Comparison of ENCODE assay signal across 8 cellular contexts in the genomic region with DNA sequence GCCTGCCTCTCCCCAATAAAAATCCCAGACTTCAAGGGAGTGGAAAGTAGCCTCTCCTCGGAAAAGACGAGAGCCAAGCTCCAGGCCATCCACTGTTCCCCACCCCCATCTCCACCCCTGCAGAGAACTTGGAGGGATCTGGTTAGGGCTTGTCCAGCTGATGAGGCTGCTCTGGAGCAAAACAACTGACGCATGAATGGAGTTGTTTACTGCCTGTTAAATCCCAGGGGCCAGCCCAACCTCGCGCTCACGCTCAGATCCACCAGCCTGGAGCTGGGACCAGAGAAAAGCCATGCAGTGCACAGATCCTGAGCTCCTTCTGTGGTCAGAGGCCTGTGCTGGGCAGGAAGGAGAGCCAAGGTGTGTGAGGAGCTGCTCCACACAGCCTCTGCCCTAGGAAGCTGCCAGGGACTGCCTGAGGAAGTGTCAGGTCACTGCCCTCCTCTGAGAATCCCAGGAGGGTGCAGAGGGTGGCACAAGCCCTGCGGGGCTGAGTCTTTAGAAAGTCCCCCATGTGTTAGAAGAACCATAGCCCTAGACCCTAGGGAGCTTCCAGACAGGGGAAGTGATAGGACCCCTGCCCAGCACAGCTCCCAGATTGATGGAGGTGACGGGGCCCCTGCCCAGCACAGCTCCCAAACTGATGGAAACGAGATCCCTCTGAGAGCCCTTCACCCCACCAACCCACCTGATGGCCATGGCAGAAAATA.
DNase-seq lines count a peak whose midpoint lies in the region; ATAC-seq, FAIRE-seq and TF ChIP-seq lines count a peak whose summit lies in the region.

No MANE protein-coding gene starts in this region.

- FAIRE-seq in K562 (lab: Jason Lieb, UNC), result no peak

- H3K4me1 ChIP-seq in K562 (replicated peaks in 1 of 2; ENCODE audit: control insufficient read depth in 2 of 2, insufficient read depth in 2 of 2, low read length in 2 of 2) (peaks cover 6 to 10% of the 10 kb centered on the region in 2 experiments), skeletal muscle satellite cell (ENCODE audit: control insufficient read depth, insufficient read depth, low read length) (peaks cover 70% of the 10 kb centered on the region)

- H4K20me1 ChIP-seq in K562 (replicated peaks; ENCODE audit: control insufficient read depth, insufficient read depth, low read length), result no peaks in the 10 kb centered on the region; the same call in 1 of the 2 replicates

- TF ChIP-seq RAD21 in K562 (CRISPR knock-in tag; conservative IDR thresholded peaks at IDR 0.05 in 1 of 2, IDR thresholded peaks at IDR 0.05 in 1 of 2), result no peak

- intact Hi-C loops in K562 (cut with micrococcal nuclease), result loop anchor here (10.0 kb wide), 1 partner anchor 255 kb away; no protein-coding TSS in a partner anchor

- no peak for TF ChIP-seq CTCF in K562 (IDR thresholded peaks at IDR 0.05 in 2 of 3, conservative IDR thresholded peaks at IDR 0.05 in 1 of 3; ENCODE audit: insufficient read depth in 2 of 3, low read depth in 1 of 3, low read length in 3 of 3)

- H3K27me3 ChIP-seq in K562 (ENCODE audit: control insufficient read depth in 2 of 2, insufficient read depth in 2 of 2, low read length in 2 of 2) (peaks cover 0 to 4% of the 10 kb centered on the region in 2 experiments; a peak in 2 of 5 replicates), skeletal muscle satellite cell (ENCODE audit: control insufficient read depth, insufficient read depth, low read length) (no peaks in the 10 kb centered on the region)

- TF ChIP-seq EP300 in K562 (IDR thresholded peaks at IDR 0.05; ENCODE audit: low read length), result no peak

- CTCF ChIA-PET in K562 (lab: Yijun Ruan, JAX; ENCODE audit: low intra/inter-chr PET ratio), result no interaction called here

- H3K4me2 ChIP-seq in K562 (ENCODE audit: insufficient read depth, low read length) (no peak overlapping the region), skeletal muscle satellite cell (ENCODE audit: low read length) (no peak overlapping the region)

- DNase-seq in H4 (ENCODE audit: low spot score) (peak; percentile 89), K562 (ENCODE audit: extremely low read depth in 1 of 4, low spot score in 3 of 4) (no peak), hippocampal formation (lab: John Stamatoyannopoulos, UW) (peak; percentile 79 to 93), erythroblast (lab: John Stamatoyannopoulos, UW) (no peak), LoVo (ENCODE audit: low spot score) (no peak)

- POLR2A ChIA-PET in K562 (lab: Yijun Ruan, JAX), result interaction anchor here (0.6 kb wide), 1 partner anchor 46 kb away, joined by 3 read pairs; no protein-coding TSS in a partner anchor

- H3K9me3 ChIP-seq in K562 (replicated peaks; ENCODE audit: control insufficient read depth, insufficient read depth, low read depth, low read length) (no peaks in the 10 kb centered on the region), skeletal muscle satellite cell (replicated peaks; ENCODE audit: low read length) (no peaks in the 10 kb centered on the region)

- TF ChIP-seq POLR2A in K562 (conservative IDR thresholded peaks at IDR 0.05) (no peak), erythroblast (IDR thresholded peaks at IDR 0.05; ENCODE audit: low read length) (no peak)

- no peaks in the 10 kb centered on the region for H3K79me2 ChIP-seq in K562 (ENCODE audit: control insufficient read depth, insufficient read depth, low read length)

- in situ Hi-C loops in K562 (cut with MboI), result no loop called here

- no peak overlapping the region for H3K27ac ChIP-seq in K562 (ENCODE audit: extremely low read depth, low read depth, low read length)

- no peak overlapping the region for H3K4me3 ChIP-seq in K562
- H3K4me3 ChIP-seq in skeletal muscle satellite cell (ENCODE audit: low read length), result peak overlapping the region; percentile 12

- H3K9ac ChIP-seq in K562 (ENCODE audit: insufficient read depth in 1 of 2, low read depth in 2 of 2, low read length in 2 of 2), result peak overlapping the region in 1 of 2 experiments; percentile 46; a peak in 1 of 4 replicates
- H3K9ac ChIP-seq in skeletal muscle satellite cell (ENCODE audit: low read depth, low read length), result peak overlapping the region; percentile 46

- H3K36me3 ChIP-seq in K562 (ENCODE audit: control insufficient read depth, insufficient read depth, low read length) (peaks cover 11% of the 10 kb centered on the region; the same call in 1 of the 3 replicates), skeletal muscle satellite cell (ENCODE audit: insufficient read depth, low read length) (peaks cover 74% of the 10 kb centered on the region)

- no TSS peak for BruUV-seq in K562 (replicated peaks; lab: Mats Ljungman, UMichigan)

- H2AFZ ChIP-seq in K562 (ENCODE audit: low read depth, low read length), result no peak overlapping the region

- 40% methylated on average over 9 of the region's 9 CpGs for WGBS in K562 (ENCODE audit: insufficient coverage, low coverage, missing lambda C conversion rate)

- ATAC-seq in K562 (no peak), HG02678 (IDR thresholded peaks at IDR 0.05; ENCODE audit: unreplicated experiment) (no peak), HG03521 (IDR thresholded peaks at IDR 0.05; ENCODE audit: unreplicated experiment) (no peak)

- no peaks in the 10 kb centered on the region for H3K9me1 ChIP-seq in K562 (ENCODE audit: control insufficient read depth, insufficient read depth, low read length)

TF ChIP-seq in K562, 482 proteins besides CTCF, POLR2A, EP300 and RAD21:
- no peak for TF ChIP-seq MBD2 (IDR thresholded peaks at IDR 0.05; ENCODE audit: borderline replicate concordance, low read depth)
- TF ChIP-seq ZFP30 (CRISPR knock-in tag; IDR thresholded peaks at IDR 0.05; ENCODE audit: borderline replicate concordance), result no peak
- TF ChIP-seq, protein P1, sequence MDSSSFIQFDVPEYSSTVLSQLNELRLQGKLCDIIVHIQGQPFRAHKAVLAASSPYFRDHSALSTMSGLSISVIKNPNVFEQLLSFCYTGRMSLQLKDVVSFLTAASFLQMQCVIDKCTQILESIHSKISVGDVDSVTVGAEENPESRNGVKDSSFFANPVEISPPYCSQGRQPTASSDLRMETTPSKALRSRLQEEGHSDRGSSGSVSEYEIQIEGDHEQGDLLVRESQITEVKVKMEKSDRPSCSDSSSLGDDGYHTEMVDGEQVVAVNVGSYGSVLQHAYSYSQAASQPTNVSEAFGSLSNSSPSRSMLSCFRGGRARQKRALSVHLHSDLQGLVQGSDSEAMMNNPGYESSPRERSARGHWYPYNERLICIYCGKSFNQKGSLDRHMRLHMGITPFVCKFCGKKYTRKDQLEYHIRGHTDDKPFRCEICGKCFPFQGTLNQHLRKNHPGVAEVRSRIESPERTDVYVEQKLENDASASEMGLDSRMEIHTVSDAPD (CRISPR knock-in tag; IDR thresholded peaks at IDR 0.05), result no peak
- TF ChIP-seq, protein P2, sequence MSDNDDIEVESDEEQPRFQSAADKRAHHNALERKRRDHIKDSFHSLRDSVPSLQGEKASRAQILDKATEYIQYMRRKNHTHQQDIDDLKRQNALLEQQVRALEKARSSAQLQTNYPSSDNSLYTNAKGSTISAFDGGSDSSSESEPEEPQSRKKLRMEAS (CRISPR knock-in tag; IDR thresholded peaks at IDR 0.05), result peak; percentile 17; the same call in 1 of the 2 replicates
- TF ChIP-seq SAFB (IDR thresholded peaks at IDR 0.05; ENCODE audit: borderline replicate concordance, low read depth, low read length), result no peak
- TF ChIP-seq STAG1 (CRISPR knock-in tag; IDR thresholded peaks at IDR 0.05; ENCODE audit: borderline replicate concordance), result 0 out of 2 replicates have a peak, but pooled peaks have one; percentile 18
- TF ChIP-seq CEBPB (tag; IDR thresholded peaks at IDR 0.05), result no peak
- TF ChIP-seq, protein P3, sequence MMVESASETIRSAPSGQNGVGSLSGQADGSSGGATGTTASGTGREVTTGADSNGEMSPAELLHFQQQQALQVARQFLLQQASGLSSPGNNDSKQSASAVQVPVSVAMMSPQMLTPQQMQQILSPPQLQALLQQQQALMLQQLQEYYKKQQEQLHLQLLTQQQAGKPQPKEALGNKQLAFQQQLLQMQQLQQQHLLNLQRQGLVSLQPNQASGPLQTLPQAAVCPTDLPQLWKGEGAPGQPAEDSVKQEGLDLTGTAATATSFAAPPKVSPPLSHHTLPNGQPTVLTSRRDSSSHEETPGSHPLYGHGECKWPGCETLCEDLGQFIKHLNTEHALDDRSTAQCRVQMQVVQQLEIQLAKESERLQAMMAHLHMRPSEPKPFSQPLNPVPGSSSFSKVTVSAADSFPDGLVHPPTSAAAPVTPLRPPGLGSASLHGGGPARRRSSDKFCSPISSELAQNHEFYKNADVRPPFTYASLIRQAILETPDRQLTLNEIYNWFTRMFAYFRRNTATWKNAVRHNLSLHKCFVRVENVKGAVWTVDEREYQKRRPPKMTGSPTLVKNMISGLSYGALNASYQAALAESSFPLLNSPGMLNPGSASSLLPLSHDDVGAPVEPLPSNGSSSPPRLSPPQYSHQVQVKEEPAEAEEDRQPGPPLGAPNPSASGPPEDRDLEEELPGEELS (CRISPR knock-in tag; IDR thresholded peaks at IDR 0.05; ENCODE audit: borderline replicate concordance), result no peak
- TF ChIP-seq POLR2AphosphoS2 (IDR thresholded peaks at IDR 0.05; ENCODE audit: low read length), result no peak
- no peak for TF ChIP-seq RBM14 (IDR thresholded peaks at IDR 0.05; ENCODE audit: borderline replicate concordance, insufficient read depth, low read depth, low read length)
- no peak for TF ChIP-seq BRD9 (IDR thresholded peaks at IDR 0.05; ENCODE audit: low read depth, partially characterized antibody)
- TF ChIP-seq ZNF217 (CRISPR knock-in tag; IDR thresholded peaks at IDR 0.05), result no peak
- no peak for TF ChIP-seq SNRNP70 (optimal IDR thresholded peaks at IDR 0.05; ENCODE audit: low read depth, low read length)
TF ChIP-seq in K562: peak in this region for 2.

Comparison
In these comparisons a context has a peak if more than half of its experiments do, and no peak if none do; other contexts are left out.
1. DNase-seq: peak in H4 (single experiment) and hippocampal formation (2 of 2); none in K562 (0 of 4), erythroblast (0 of 2) and LoVo (single experiment).